8 cellular contexts compared by ENCODE assay signal in genomic region chr19:45667620-45668341, GRCh38. TPM values are rescaled to one million over a fixed set of nuclear protein-coding genes. Genes with fewer than 3 reads are reported as not detected.
DNase-seq lines count a peak whose midpoint lies in the region; ATAC-seq and TF ChIP-seq lines count a peak whose summit lies in the region.

A gene with protein sequence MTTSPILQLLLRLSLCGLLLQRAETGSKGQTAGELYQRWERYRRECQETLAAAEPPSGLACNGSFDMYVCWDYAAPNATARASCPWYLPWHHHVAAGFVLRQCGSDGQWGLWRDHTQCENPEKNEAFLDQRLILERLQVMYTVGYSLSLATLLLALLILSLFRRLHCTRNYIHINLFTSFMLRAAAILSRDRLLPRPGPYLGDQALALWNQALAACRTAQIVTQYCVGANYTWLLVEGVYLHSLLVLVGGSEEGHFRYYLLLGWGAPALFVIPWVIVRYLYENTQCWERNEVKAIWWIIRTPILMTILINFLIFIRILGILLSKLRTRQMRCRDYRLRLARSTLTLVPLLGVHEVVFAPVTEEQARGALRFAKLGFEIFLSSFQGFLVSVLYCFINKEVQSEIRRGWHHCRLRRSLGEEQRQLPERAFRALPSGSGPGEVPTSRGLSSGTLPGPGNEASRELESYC (plus strand): TSS chr19:45668221. CDS start chr19:45669521, 1,300 bp downstream.

- H3K9me3 Mint-ChIP-seq in activated T-helper 17 cell treated with anti-CD3 and anti-CD28 coated beads, Interleukin-2, amount 50 U/mL, for 72 hours = no peaks in the 10 kb centered on the region
- H3K9me3 Mint-ChIP-seq in glutamatergic neuron (ENCODE audit: unreplicated experiment) = peaks cover 9% of the 10 kb centered on the region

- peak within 1 kb of the TSS; percentile 95 for H3K4me3 Mint-ChIP-seq in activated T-helper 17 cell treated with anti-CD3 and anti-CD28 coated beads, Interleukin-2, amount 50 U/mL, for 72 hours
- H3K4me3 Mint-ChIP-seq in glutamatergic neuron (ENCODE audit: unreplicated experiment) = peak within 1 kb of the TSS; percentile 99

- TF ChIP-seq CTCF in Peyer's patch (IDR thresholded peaks at IDR 0.05) (no peak), glutamatergic neuron (IDR thresholded peaks at IDR 0.05; ENCODE audit: partially characterized antibody, unreplicated experiment) (no peak)

- H3K4me3 ChIP-seq in Peyer's patch = peak within 1 kb of the TSS; percentile 30 to 45 (median 35)

- peak; percentile 37 for ATAC-seq in GM21515 (IDR thresholded peaks at IDR 0.05; ENCODE audit: unreplicated experiment)
- ATAC-seq in activated T-helper 17 cell treated with anti-CD3 and anti-CD28 coated beads, Interleukin-2, amount 50 U/mL, for 72 hours (replicated peaks) = peak; percentile 95
- no peak for ATAC-seq in GM18873 (IDR thresholded peaks at IDR 0.05; ENCODE audit: low FRiP score, unreplicated experiment)

- TF ChIP-seq POLR2A in Peyer's patch (IDR thresholded peaks at IDR 0.05) = no peak

- H3K27ac Mint-ChIP-seq in activated T-helper 17 cell treated with anti-CD3 and anti-CD28 coated beads, Interleukin-2, amount 50 U/mL, for 72 hours = peak within 1 kb of the TSS; percentile 95
- peak within 1 kb of the TSS; percentile 94 for H3K27ac Mint-ChIP-seq in glutamatergic neuron (ENCODE audit: unreplicated experiment)

- H3K27me3 ChIP-seq in Peyer's patch = peaks cover 0 to 21% of the 10 kb centered on the region in 2 donors

- peaks cover 4% of the 10 kb centered on the region for H3K36me3 Mint-ChIP-seq in activated T-helper 17 cell treated with anti-CD3 and anti-CD28 coated beads, Interleukin-2, amount 50 U/mL, for 72 hours (ENCODE audit: low read depth)
- no peaks in the 10 kb centered on the region for H3K36me3 Mint-ChIP-seq in glutamatergic neuron (ENCODE audit: unreplicated experiment)

- H3K27me3 Mint-ChIP-seq in activated T-helper 17 cell treated with anti-CD3 and anti-CD28 coated beads, Interleukin-2, amount 50 U/mL, for 72 hours = peaks cover 14% of the 10 kb centered on the region
- peaks cover 16% of the 10 kb centered on the region for H3K27me3 Mint-ChIP-seq in glutamatergic neuron (ENCODE audit: unreplicated experiment)

- peaks cover 8% of the 10 kb centered on the region for H3K4me1 Mint-ChIP-seq in activated T-helper 17 cell treated with anti-CD3 and anti-CD28 coated beads, Interleukin-2, amount 50 U/mL, for 72 hours
- H3K4me1 Mint-ChIP-seq in glutamatergic neuron (ENCODE audit: low read depth, unreplicated experiment) = peaks cover 17% of the 10 kb centered on the region

- peak; percentile 57 for DNase-seq in AG08396 (ENCODE audit: low spot score)
- DNase-seq in Peyer's patch = peak; percentile 74 to 86 (median 80)
- DNase-seq in glutamatergic neuron = peak; percentile 85
- peak; percentile 73 for DNase-seq in renal cortical epithelial cell (ENCODE audit: low read depth)
- no peak for DNase-seq in midbrain (lab: John Stamatoyannopoulos, UW)

- H3K4me1 ChIP-seq in Peyer's patch = peaks cover 0 to 34% (median 15%) of the 10 kb centered on the region in 4 donors

- H3K36me3 ChIP-seq in Peyer's patch = no peaks in the 10 kb centered on the region

- H3K27ac ChIP-seq in Peyer's patch = peak within 1 kb of the TSS in 3 of 4 donors; percentile 7 to 33 (median 12)

- no peaks in the 10 kb centered on the region for H3K9me3 ChIP-seq in Peyer's patch

RNA-seq across cellular contexts. Expression of the gene that starts here (rescaled TPM):
- total RNA-seq in Peyer's patch (1 to 10 TPM in 3 of 4 donors, not detected in 1; 4.6 to 6.0 (median 5.6) TPM), glutamatergic neuron (ENCODE audit: unreplicated experiment) (36.4 TPM), renal cortical epithelial cell (0.50 and 1.0 TPM in 2 replicates)
- 10 to 100 TPM in 1 of 2 donors, 1 to 10 TPM in 1; 7.5 to 32.3 TPM for total RNA-seq in activated T-helper 17 cell treated with anti-CD3 and anti-CD28 coated beads, Interleukin-2, amount 50 U/mL, for 72 hours
